24 cellular contexts compared by ENCODE assay signal in genomic region chr19:48498576-48498879, GRCh38. TPM values are rescaled to one million over a fixed set of nuclear protein-coding genes. Genes with fewer than 3 reads are reported as not detected.
"Had no signal": no experiment of that assay in that cellular context is flagged by ENCODE, and none has a peak within 500 bp of the region (broad histone marks: within the 10 kb centered on the region; RNA-seq: fewer than 3 reads in every experiment).

No MANE protein-coding gene starts in this region.

- H3K27ac ChIP-seq: adrenal gland, Peyer's patch, RWPE1 had no signal

- H3K4me3 ChIP-seq: adrenal gland, MG63, Peyer's patch had no signal

- DNase-seq: activated CD4-positive, alpha-beta memory T cell treated with anti-CD3 and anti-CD28 coated beads, Interleukin-2, amount 10 ng/mL, durations not matched to agents 7 days and 5 days; activated CD4-positive, alpha-beta T cell treated with anti-CD3 and anti-CD28 coated beads, Interleukin-2, amount 50 U/mL, for 1 hour; activated CD4-positive, CD25-positive, alpha-beta regulatory T cell; activated gamma-delta T cell; activated naive CD4-positive, alpha-beta T cell treated with anti-CD3 and anti-CD28 coated beads, Interleukin-2, amount 50 U/mL, for 16 hours; activated naive CD8-positive, alpha-beta T cell treated with anti-CD3 and anti-CD28 coated beads, Interleukin-2, amount 10 ng/mL, durations not matched to agents 7 days and 5 days; activated T-cell treated with anti-CD3 and anti-CD28 coated beads for 4 hours; activated T-cell treated with anti-CD3 and anti-CD28 coated beads, Interleukin-2, amount 50 U/mL, for 48 hours; adrenal gland; anterior cingulate cortex; MG63; NCI-H1105; NCI-H1436; NCI-H2029 treated with DMSO at 0.1 percent for 48 hours; NCI-H345; NCI-H510A; NCI-H526 treated with DMSO at 0.1 percent for 48 hours; NK-92 treated with Interleukin-12 subunit alpha and Interleukin-12 subunit beta, amount 100 ng/mL, for 24 hours; SIG-M5; T-helper 1 cell had no signal

- H3K27me3 ChIP-seq: adrenal gland, Peyer's patch had no signal

- H3K36me3 ChIP-seq: adrenal gland, MG63, Peyer's patch had no signal

- ATAC-seq: activated T-helper 17 cell treated with anti-CD3 and anti-CD28 coated beads, Interleukin-2, amount 50 U/mL, for 72 hours had no signal

- H3K9me3 ChIP-seq: adrenal gland, MG63, Peyer's patch had no signal

RNA-seq across cellular contexts. Expression of gene SULT2B1, which starts 53.4 kb away (rescaled TPM):
- total RNA-seq: activated CD4-positive, alpha-beta memory T cell treated with anti-CD3 and anti-CD28 coated beads, Interleukin-2, amount 10 ng/mL, durations not matched to agents 7 days and 5 days; activated CD8-positive, alpha-beta memory T cell treated with anti-CD3 and anti-CD28 coated beads for 36 hours; activated naive CD8-positive, alpha-beta T cell treated with anti-CD3 and anti-CD28 coated beads, Interleukin-2, amount 10 ng/mL, durations not matched to agents 7 days and 5 days; activated T-helper 17 cell treated with anti-CD3 and anti-CD28 coated beads, Interleukin-2, amount 50 U/mL, for 72 hours had no signal
